Comparison of ENCODE assay signal across 8 cellular contexts in genomic region chr1:148975866-148976537, GRCh38.
DNase-seq lines count a peak whose midpoint lies in the region; ATAC-seq and TF ChIP-seq lines count a peak whose summit lies in the region.
"Not testable (repeated sequence)": the region's sequence is repeated elsewhere in the genome, so short reads cannot be mapped to it uniquely, and the experiment has no call there.

No MANE protein-coding gene starts in this region.

- H3K36me3 ChIP-seq in PC-3 (ENCODE audit: low read depth, low read length) (peaks cover 19% of the 10 kb centered on the region), mammary epithelial cell (ENCODE audit: insufficient read depth, low read length) (peaks cover 12% of the 10 kb centered on the region)
- H3K36me3 ChIP-seq in naive thymus-derived CD4-positive, alpha-beta T cell (ENCODE audit: control insufficient read depth in 2 of 3, insufficient read depth in 3 of 3, low read length in 3 of 3) = peaks cover 0 to 31% (median 12%) of the 10 kb centered on the region in 3 experiments

- peak overlapping the region; percentile 48 for H3K4me3 Mint-ChIP-seq in activated CD8-positive, alpha-beta T cell treated with anti-CD3 and anti-CD28 coated beads for 36 hours
- peak overlapping the region in 7 of 10 donors; percentile 50 to 78 (median 60) for H3K4me3 Mint-ChIP-seq in naive thymus-derived CD4-positive, alpha-beta T cell

- DNase-seq in AG10803 (ENCODE audit: low read depth) = peak; percentile 5
- DNase-seq in PC-3 = peak; percentile 61
- DNase-seq in activated CD8-positive, alpha-beta T cell treated with anti-CD3 and anti-CD28 coated beads for 36 hours = not testable (repeated sequence)
- peak; percentile 53 for DNase-seq in mammary epithelial cell
- peak in 2 of 9 donors; percentile 5 to 14 for DNase-seq in naive thymus-derived CD4-positive, alpha-beta T cell

- H3K27me3 ChIP-seq in PC-3 (ENCODE audit: low read length); mammary epithelial cell (ENCODE audit: insufficient read depth, low read length); naive thymus-derived CD4-positive, alpha-beta T cell (ENCODE audit: control insufficient read depth in 2 of 2, insufficient read depth in 2 of 2, low read length in 2 of 2): not testable (repeated sequence)

- TF ChIP-seq CTCF in AG10803 (conservative IDR thresholded peaks at IDR 0.05; ENCODE audit: low read length); PC-3 (conservative IDR thresholded peaks at IDR 0.05; ENCODE audit: low read depth, low read length); activated CD8-positive, alpha-beta T cell treated with anti-CD3 and anti-CD28 coated beads for 36 hours (IDR thresholded peaks at IDR 0.05); mammary epithelial cell (conservative IDR thresholded peaks at IDR 0.05 in 1 of 2, IDR thresholded peaks at IDR 0.05 in 1 of 2; ENCODE audit: extremely low read depth in 1 of 2, insufficient read depth in 1 of 2, low read depth in 1 of 2, low read length in 2 of 2): not testable (repeated sequence)

- in situ Hi-C loops in mammary epithelial cell (cut with MboI; ENCODE audit: low sequenced_read_pairs in 2 of 2) = not testable (repeated sequence)

- ATAC-seq in GM18508 (IDR thresholded peaks at IDR 0.05; ENCODE audit: insufficient read depth, unreplicated experiment) = peak; percentile 46
- ATAC-seq in HG02588 (IDR thresholded peaks at IDR 0.05; ENCODE audit: unreplicated experiment) = peak; percentile 76
- ATAC-seq in HG03469 (IDR thresholded peaks at IDR 0.05; ENCODE audit: unreplicated experiment) = peak; percentile 69
- peak; percentile 58 for ATAC-seq in PC-3
- ATAC-seq in activated CD8-positive, alpha-beta T cell treated with anti-CD3 and anti-CD28 coated beads for 36 hours = peak; percentile 79
- ATAC-seq in naive thymus-derived CD4-positive, alpha-beta T cell = peak; percentile 78

- POLR2A ChIA-PET in PC-3 (lab: Charles Lee; ENCODE audit: unreplicated experiment); activated CD8-positive, alpha-beta T cell treated with anti-CD3 and anti-CD28 coated beads for 36 hours (lab: Charles Lee); naive thymus-derived CD4-positive, alpha-beta T cell (lab: Charles Lee): not testable (repeated sequence)

- not testable (repeated sequence) for H3K9me3 ChIP-seq in PC-3 (ENCODE audit: low read length); mammary epithelial cell (replicated peaks; ENCODE audit: insufficient read depth, low read length); naive thymus-derived CD4-positive, alpha-beta T cell (ENCODE audit: control insufficient read depth in 2 of 3, low read length in 3 of 3)

- not testable (repeated sequence) for H2AFZ ChIP-seq in PC-3 (ENCODE audit: low read length); mammary epithelial cell (ENCODE audit: low read depth, low read length)

- BruUV-seq in PC-3 (replicated peaks; lab: Mats Ljungman, UMichigan) (TSS peak; percentile 68), mammary epithelial cell (replicated peaks; lab: Mats Ljungman, UMichigan) (TSS peak; percentile 79)

- peaks cover 14% of the 10 kb centered on the region for H3K4me1 Mint-ChIP-seq in activated CD8-positive, alpha-beta T cell treated with anti-CD3 and anti-CD28 coated beads for 36 hours (ENCODE audit: low read depth)
- H3K4me1 Mint-ChIP-seq in naive thymus-derived CD4-positive, alpha-beta T cell = peaks cover 7 to 21% (median 13%) of the 10 kb centered on the region in 7 donors

- not testable (repeated sequence) for H4K20me1 ChIP-seq in PC-3 (ENCODE audit: low read length); mammary epithelial cell (ENCODE audit: insufficient read depth, low read length)

- dilution Hi-C loops in mammary epithelial cell (cut with HindIII; ENCODE audit: low sequenced_read_pairs) = not testable (repeated sequence)

- H3F3A ChIP-seq in PC-3 (ENCODE audit: low read length, unreplicated experiment) = not testable (repeated sequence)

- intact Hi-C loops in PC-3 (cut with micrococcal nuclease); activated CD8-positive, alpha-beta T cell treated with anti-CD3 and anti-CD28 coated beads for 36 hours (cut with micrococcal nuclease); mammary epithelial cell (cut with micrococcal nuclease); naive thymus-derived CD4-positive, alpha-beta T cell (cut with micrococcal nuclease): not testable (repeated sequence)

- H3K27ac Mint-ChIP-seq in activated CD8-positive, alpha-beta T cell treated with anti-CD3 and anti-CD28 coated beads for 36 hours = peak overlapping the region; percentile 93
- H3K27ac Mint-ChIP-seq in naive thymus-derived CD4-positive, alpha-beta T cell = peak overlapping the region in 6 of 9 donors; percentile 67 to 92 (median 86)

- H3K9me3 Mint-ChIP-seq in activated CD8-positive, alpha-beta T cell treated with anti-CD3 and anti-CD28 coated beads for 36 hours; naive thymus-derived CD4-positive, alpha-beta T cell: not testable (repeated sequence)

- H3K4me3 ChIP-seq in AG10803 (ENCODE audit: low read length); PC-3 (ENCODE audit: low read length); mammary epithelial cell (replicated peaks in 1 of 3; ENCODE audit: insufficient read depth in 1 of 3, low read depth in 2 of 3, low read length in 3 of 3); naive thymus-derived CD4-positive, alpha-beta T cell (ENCODE audit: low read length): not testable (repeated sequence)

- H3K9me2 ChIP-seq in PC-3 (replicated peaks; ENCODE audit: low read length) = not testable (repeated sequence)

- H3K36me3 Mint-ChIP-seq in activated CD8-positive, alpha-beta T cell treated with anti-CD3 and anti-CD28 coated beads for 36 hours (ENCODE audit: low read depth) = peaks cover 26% of the 10 kb centered on the region
- peaks cover 15 to 37% (median 31%) of the 10 kb centered on the region in 5 donors for H3K36me3 Mint-ChIP-seq in naive thymus-derived CD4-positive, alpha-beta T cell

- CTCF ChIA-PET in PC-3 (lab: Charles Lee); activated CD8-positive, alpha-beta T cell treated with anti-CD3 and anti-CD28 coated beads for 36 hours (lab: Charles Lee); mammary epithelial cell (lab: Charles Lee; ENCODE audit: low non-redundant PET); naive thymus-derived CD4-positive, alpha-beta T cell (lab: Charles Lee): not testable (repeated sequence)

- H3K27me3 Mint-ChIP-seq in activated CD8-positive, alpha-beta T cell treated with anti-CD3 and anti-CD28 coated beads for 36 hours; naive thymus-derived CD4-positive, alpha-beta T cell: not testable (repeated sequence)

- WGBS in mammary epithelial cell (ENCODE audit: low coverage, missing lambda C conversion rate) = no CpG with 5 or more reads among the region's 1 CpG

- not testable (repeated sequence) for H3K79me2 ChIP-seq in PC-3 (ENCODE audit: low read length); mammary epithelial cell (ENCODE audit: insufficient read depth, low read length)

- H3K9ac ChIP-seq in PC-3 (ENCODE audit: low read length) = peak overlapping the region; percentile 47
- not testable (repeated sequence) for H3K9ac ChIP-seq in mammary epithelial cell (ENCODE audit: insufficient read depth, low read length)

- H3K4me2 ChIP-seq in PC-3 (ENCODE audit: low read length) = peak overlapping the region; percentile 80
- peak overlapping the region; percentile 64 for H3K4me2 ChIP-seq in mammary epithelial cell (ENCODE audit: insufficient read depth, low read depth, low read length)

- H3K27ac ChIP-seq in PC-3 (ENCODE audit: low read length) (peak overlapping the region; percentile 91), mammary epithelial cell (ENCODE audit: insufficient read depth, low read depth, low read length) (peak overlapping the region; percentile 89)
- H3K27ac ChIP-seq in naive thymus-derived CD4-positive, alpha-beta T cell (ENCODE audit: low read depth, low read length) = not testable (repeated sequence)

- H3K4me1 ChIP-seq in PC-3 (ENCODE audit: insufficient read depth, low read length); mammary epithelial cell (ENCODE audit: insufficient read depth, low read length); naive thymus-derived CD4-positive, alpha-beta T cell (ENCODE audit: control insufficient read depth in 2 of 2, insufficient read depth in 2 of 2, low read length in 2 of 2): not testable (repeated sequence)
